Comparison of ENCODE assay signal across 17 cellular contexts in the genomic region with DNA sequence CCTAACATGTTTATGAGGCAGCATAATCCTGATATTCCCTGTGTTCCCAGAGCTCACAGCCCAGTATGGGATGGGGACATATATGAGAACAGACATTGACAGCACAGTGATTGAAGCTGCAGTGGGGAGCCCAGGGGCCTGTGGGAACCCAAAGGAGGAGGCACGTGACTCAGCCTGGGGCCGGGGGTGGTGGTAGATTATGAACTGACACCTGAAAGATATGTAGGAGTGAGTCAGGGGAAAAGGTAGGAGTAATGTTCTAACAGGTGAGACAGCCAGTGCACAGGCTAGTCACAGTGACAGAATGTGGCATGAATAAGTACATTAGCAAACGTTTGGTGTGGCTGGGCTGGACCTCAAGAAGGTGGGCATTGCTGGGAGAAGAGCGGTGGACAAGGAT. TPM values are rescaled to one million over a fixed set of nuclear protein-coding genes. Genes with fewer than 3 reads are reported as not detected.
DNase-seq lines count a peak whose midpoint lies in the region; ATAC-seq lines count a peak whose summit lies in the region.
"Had no signal": no experiment of that assay in that cellular context is flagged by ENCODE, and none has a peak within 500 bp of the region (broad histone marks: within the 10 kb centered on the region; RNA-seq: fewer than 3 reads in every experiment).

No MANE protein-coding gene starts in this region.

- H3K4me1 Mint-ChIP-seq in activated naive CD8-positive, alpha-beta T cell (ENCODE audit: low read depth): no peaks in the 10 kb centered on the region
- H3K4me1 Mint-ChIP-seq in activated naive CD8-positive, alpha-beta T cell treated with anti-CD3 and anti-CD28 coated beads for 36 hours: peaks cover 3% of the 10 kb centered on the region
- H3K4me1 Mint-ChIP-seq: mesothelial cell of epicardium, nephron progenitor cell, T-cell had no signal

- no peaks in the 10 kb centered on the region for H3K27me3 Mint-ChIP-seq in activated naive CD8-positive, alpha-beta T cell
- H3K27me3 Mint-ChIP-seq in activated naive CD8-positive, alpha-beta T cell treated with anti-CD3 and anti-CD28 coated beads for 36 hours: no peaks in the 10 kb centered on the region
- H3K27me3 Mint-ChIP-seq: T-cell had no signal

- no peak for DNase-seq in activated naive CD8-positive, alpha-beta T cell treated with anti-CD3 and anti-CD28 coated beads for 36 hours
- peak; percentile 40 for DNase-seq in activated naive CD4-positive, alpha-beta T cell treated with anti-CD3 and anti-CD28 coated beads, Interleukin-2, amount 50 U/mL, for 16 hours
- peak; percentile 4 for DNase-seq in stimulated activated CD8-positive, alpha-beta memory T cell treated with anti-CD3 and anti-CD28 coated beads, Interleukin-4, amount 100 ng/mL, for 24 hours (ENCODE audit: low read depth)
- no peak for DNase-seq in HuH-7 (ENCODE audit: low spot score)
- no peak for DNase-seq in OCI-M1 (lab: John Stamatoyannopoulos, UW)
- DNase-seq: HCEC 1CT, NCI-H1436 treated with DMSO at 0.1 percent for 48 hours, NCI-H2227 treated with DMSO at 0.1 percent for 48 hours, nephron progenitor cell, T-cell had no signal

- peaks cover 20% of the 10 kb centered on the region for H3K36me3 Mint-ChIP-seq in activated naive CD8-positive, alpha-beta T cell
- H3K36me3 Mint-ChIP-seq in activated naive CD8-positive, alpha-beta T cell treated with anti-CD3 and anti-CD28 coated beads for 36 hours: peaks cover 29% of the 10 kb centered on the region

- H3K4me3 Mint-ChIP-seq in activated naive CD8-positive, alpha-beta T cell: no peak overlapping the region
- H3K4me3 Mint-ChIP-seq in activated naive CD8-positive, alpha-beta T cell treated with anti-CD3 and anti-CD28 coated beads for 36 hours: no peak overlapping the region
- H3K4me3 Mint-ChIP-seq: mesothelial cell of epicardium, nephron progenitor cell, T-cell had no signal

- H3K9me3 Mint-ChIP-seq in activated naive CD8-positive, alpha-beta T cell (ENCODE audit: low read depth): no peaks in the 10 kb centered on the region
- peaks cover 5% of the 10 kb centered on the region for H3K9me3 Mint-ChIP-seq in activated naive CD8-positive, alpha-beta T cell treated with anti-CD3 and anti-CD28 coated beads for 36 hours
- H3K9me3 Mint-ChIP-seq: T-cell had no signal

- peak; percentile 64 for ATAC-seq in esophagus mucosa
- ATAC-seq: T-cell had no signal

- H3K27ac Mint-ChIP-seq in activated naive CD8-positive, alpha-beta T cell: peak overlapping the region; percentile 38
- no peak overlapping the region for H3K27ac Mint-ChIP-seq in activated naive CD8-positive, alpha-beta T cell treated with anti-CD3 and anti-CD28 coated beads for 36 hours
- H3K27ac Mint-ChIP-seq: mesothelial cell of epicardium, T-cell had no signal

RNA-seq across cellular contexts. Expression of a gene that starts 29.0 kb away (rescaled TPM):
- total RNA-seq in activated naive CD8-positive, alpha-beta T cell treated with anti-CD3 and anti-CD28 coated beads for 36 hours: not detected
- total RNA-seq in esophagus mucosa: 0.96 TPM
- total RNA-seq: LHCN-M2, mesothelial cell of epicardium, pulmonary artery endothelial cell, T-cell, temporal lobe had no signal

RNA-seq across cellular contexts. Expression of a gene that starts 42.6 kb away (rescaled TPM):
- total RNA-seq in activated naive CD8-positive, alpha-beta T cell treated with anti-CD3 and anti-CD28 coated beads for 36 hours: 10 to 100 TPM; 12.6 to 14.9 TPM
- total RNA-seq in esophagus mucosa: 21.0 TPM

RNA-seq across cellular contexts. Expression of a gene that starts 46.9 kb away (rescaled TPM):
- total RNA-seq in activated naive CD8-positive, alpha-beta T cell treated with anti-CD3 and anti-CD28 coated beads for 36 hours: not detected
- total RNA-seq in esophagus mucosa: 17.5 TPM
- total RNA-seq: fibroblast of villous mesenchyme, LHCN-M2 had no signal

RNA-seq across cellular contexts. Expression of a gene that starts 48.5 kb away (rescaled TPM):
- not detected for total RNA-seq in activated naive CD8-positive, alpha-beta T cell treated with anti-CD3 and anti-CD28 coated beads for 36 hours
- 1.1 TPM for total RNA-seq in esophagus mucosa
- total RNA-seq: fibroblast of villous mesenchyme, LHCN-M2, T-cell had no signal

Comparison
In these comparisons a context has a peak if more than half of its experiments do, and no peak if none do; other contexts are left out.
1. DNase-seq: peak in activated naive CD4-positive, alpha-beta T cell treated with anti-CD3 and anti-CD28 coated beads, Interleukin-2, amount 50 U/mL, for 16 hours (single experiment) and stimulated activated CD8-positive, alpha-beta memory T cell treated with anti-CD3 and anti-CD28 coated beads, Interleukin-4, amount 100 ng/mL, for 24 hours (single experiment); none in activated naive CD8-positive, alpha-beta T cell treated with anti-CD3 and anti-CD28 coated beads for 36 hours (single experiment), HuH-7 (single experiment) and OCI-M1 (single experiment).
2. RNA of a gene that starts 46.9 kb away (total RNA-seq): 17.5 TPM in esophagus mucosa (single experiment); not detected in activated naive CD8-positive, alpha-beta T cell treated with anti-CD3 and anti-CD28 coated beads for 36 hours; every median in the first group is over 10 times any median in the second.